Comparison of ENCODE assay signal across 8 cellular contexts in genomic region chr9:93577940-93578682, GRCh38. TPM values are rescaled to one million over a fixed set of nuclear protein-coding genes. Genes with fewer than 3 reads are reported as not detected.
DNase-seq lines count a peak whose midpoint lies in the region; ATAC-seq and TF ChIP-seq lines count a peak whose summit lies in the region.

No MANE protein-coding gene starts in this region.

- peaks cover 68% of the 10 kb centered on the region for H3K4me1 Mint-ChIP-seq in CD14-positive monocyte
- H3K4me1 Mint-ChIP-seq in natural killer cell treated with Interleukin-12 subunit alpha and Interleukin-12 subunit beta and Interleukin-15 and Interleukin-18, amount 100 ng/mL, for 72 hours (ENCODE audit: low read depth in 2 of 2), result peaks cover 25 to 35% of the 10 kb centered on the region in 2 donors

- H3K27me3 ChIP-seq in OCI-LY1 (ENCODE audit: insufficient read depth, low read length), result peaks cover 4% of the 10 kb centered on the region; the same call in 1 of the 2 replicates
- H3K27me3 ChIP-seq in effector memory CD4-positive, alpha-beta T cell (replicated peaks; ENCODE audit: control insufficient read depth, insufficient read depth, low read length, poor library complexity, severe bottlenecking), result no peaks in the 10 kb centered on the region

- H2AFZ ChIP-seq in OCI-LY1 (ENCODE audit: low read length), result no peak overlapping the region

- H3K4me2 ChIP-seq in OCI-LY1 (ENCODE audit: low read length), result peak overlapping the region; percentile 67

- peaks cover 0 to 1% (median 0%) of the 10 kb centered on the region in 3 donors for H3K27me3 Mint-ChIP-seq in CD14-positive monocyte (ENCODE audit: low read depth in 3 of 3)
- H3K27me3 Mint-ChIP-seq in natural killer cell treated with Interleukin-12 subunit alpha and Interleukin-12 subunit beta and Interleukin-15 and Interleukin-18, amount 100 ng/mL, for 72 hours, result no peaks in the 10 kb centered on the region

- peak overlapping the region; percentile 71 for H3K4me3 ChIP-seq in OCI-LY1 (ENCODE audit: low read depth, low read length, poor library complexity, severe bottlenecking)
- peak overlapping the region; percentile 9 for H3K4me3 ChIP-seq in effector memory CD4-positive, alpha-beta T cell (ENCODE audit: insufficient read depth, low read depth, low read length, poor library complexity, severe bottlenecking)

- peaks cover 2 to 13% of the 10 kb centered on the region in 2 donors for H3K36me3 Mint-ChIP-seq in CD14-positive monocyte
- no peaks in the 10 kb centered on the region for H3K36me3 Mint-ChIP-seq in natural killer cell treated with Interleukin-12 subunit alpha and Interleukin-12 subunit beta and Interleukin-15 and Interleukin-18, amount 100 ng/mL, for 72 hours

- peaks cover 21% of the 10 kb centered on the region for H3K4me1 ChIP-seq in OCI-LY1 (ENCODE audit: insufficient read depth, low read length, severe bottlenecking)
- peaks cover 23% of the 10 kb centered on the region for H3K4me1 ChIP-seq in effector memory CD4-positive, alpha-beta T cell (ENCODE audit: control insufficient read depth, insufficient read depth, low read length, poor library complexity, severe bottlenecking)

- H3K79me2 ChIP-seq in OCI-LY1 (ENCODE audit: insufficient read depth, low read length), result no peaks in the 10 kb centered on the region

- H3K27ac Mint-ChIP-seq in CD14-positive monocyte, result peak overlapping the region in 4 of 7 donors; percentile 44 to 85 (median 78)
- H3K27ac Mint-ChIP-seq in natural killer cell treated with Interleukin-12 subunit alpha and Interleukin-12 subunit beta and Interleukin-15 and Interleukin-18, amount 100 ng/mL, for 72 hours, result peak overlapping the region; percentile 60 to 77

- no peaks in the 10 kb centered on the region for H3F3A ChIP-seq in OCI-LY1 (ENCODE audit: insufficient read depth, low read length)

- H3K4me3 Mint-ChIP-seq in CD14-positive monocyte, result peak overlapping the region; percentile 81 to 95
- H3K4me3 Mint-ChIP-seq in natural killer cell treated with Interleukin-12 subunit alpha and Interleukin-12 subunit beta and Interleukin-15 and Interleukin-18, amount 100 ng/mL, for 72 hours, result peak overlapping the region; percentile 83

- DNase-seq in CD14-positive monocyte (ENCODE audit: low spot score) (no peak), ACHN (no peak), OCI-M2 (lab: John Stamatoyannopoulos, UW; ENCODE audit: unreplicated experiment) (no peak), DMS79 treated with DMSO at 0.1 percent for 48 hours (lab: John Stamatoyannopoulos, UW) (no peak)
- DNase-seq in effector memory CD4-positive, alpha-beta T cell, result no peak
- DNase-seq in natural killer cell treated with Interleukin-12 subunit alpha and Interleukin-12 subunit beta and Interleukin-15 and Interleukin-18, amount 100 ng/mL, for 72 hours (ENCODE audit: low spot score), result no peak

- in situ Hi-C loops in ACHN (cut with HindIII; ENCODE audit: low pct_ligation_motif_present, low pct_unique_long_range_greater_than_20kb, low sequenced_read_pairs), result no loop called here

- no peak for TF ChIP-seq CTCF in CD14-positive monocyte (IDR thresholded peaks at IDR 0.05)
- TF ChIP-seq CTCF in OCI-LY1 (IDR thresholded peaks at IDR 0.05; ENCODE audit: low read length), result no peak

- no peak for ATAC-seq in natural killer cell treated with Interleukin-12 subunit alpha and Interleukin-12 subunit beta and Interleukin-15 and Interleukin-18, amount 100 ng/mL, for 72 hours
- no peak for ATAC-seq in GM18511 (IDR thresholded peaks at IDR 0.05; ENCODE audit: unreplicated experiment)

- peaks cover 2% of the 10 kb centered on the region; the same call in 1 of the 2 replicates for H3K9me3 ChIP-seq in OCI-LY1 (ENCODE audit: low read length)
- no peaks in the 10 kb centered on the region for H3K9me3 ChIP-seq in effector memory CD4-positive, alpha-beta T cell (ENCODE audit: control insufficient read depth, low read length)

- H3K9ac ChIP-seq in OCI-LY1 (ENCODE audit: low read length), result no peak overlapping the region; the same call in 1 of the 2 replicates

- H3K9me3 Mint-ChIP-seq in CD14-positive monocyte, result no peaks in the 10 kb centered on the region
- H3K9me3 Mint-ChIP-seq in natural killer cell treated with Interleukin-12 subunit alpha and Interleukin-12 subunit beta and Interleukin-15 and Interleukin-18, amount 100 ng/mL, for 72 hours, result no peaks in the 10 kb centered on the region

- no peaks in the 10 kb centered on the region for H4K20me1 ChIP-seq in OCI-LY1 (ENCODE audit: insufficient read depth, low read length)

- no peak overlapping the region for H3K27ac ChIP-seq in OCI-LY1 (ENCODE audit: low read depth, low read length, poor library complexity, severe bottlenecking)
- H3K27ac ChIP-seq in effector memory CD4-positive, alpha-beta T cell (ENCODE audit: insufficient read depth, low read length, poor library complexity, severe bottlenecking), result peak overlapping the region; percentile 6

- no peaks in the 10 kb centered on the region for H3K9me2 ChIP-seq in OCI-LY1 (ENCODE audit: low read depth, low read length)

- no peaks in the 10 kb centered on the region; the same call in 1 of the 2 replicates for H3K36me3 ChIP-seq in OCI-LY1 (ENCODE audit: insufficient read depth, low read length)
- H3K36me3 ChIP-seq in effector memory CD4-positive, alpha-beta T cell (ENCODE audit: control insufficient read depth, insufficient read depth, low read length), result no peaks in the 10 kb centered on the region

- intact Hi-C loops in CD14-positive monocyte (cut with micrococcal nuclease), result loop anchor here in 1 of 2 donors (5.0 kb wide), 1 partner anchor 126 kb away; the partner anchor contains the start of genes FAM120A and FAM120AOS

RNA-seq across cellular contexts. Expression of gene PHF2, which starts 1.7 kb away (rescaled TPM):
- polyA plus RNA-seq in CD14-positive monocyte, result under 1 TPM; 0.40 to 0.97 TPM
- total RNA-seq in natural killer cell treated with Interleukin-12 subunit alpha and Interleukin-12 subunit beta and Interleukin-15 and Interleukin-18, amount 100 ng/mL, for 72 hours, result 10 to 100 TPM; 14.9 to 19.5 TPM
